In genomic region chr10:79048639-79049550, GRCh38 we compare ENCODE assay signal across 11 cellular contexts. TPM values are rescaled to one million over a fixed set of nuclear protein-coding genes. Genes with fewer than 3 reads are reported as not detected.
DNase-seq lines count a peak whose midpoint lies in the region; ATAC-seq and TF ChIP-seq lines count a peak whose summit lies in the region.
"Had no signal": no experiment of that assay in that cellular context is flagged by ENCODE, and none has a peak within 500 bp of the region (broad histone marks: within the 10 kb centered on the region; RNA-seq: fewer than 3 reads in every experiment).

No MANE protein-coding gene starts in this region.

- no peaks in the 10 kb centered on the region for H3K27me3 ChIP-seq in mucosa of rectum (ENCODE audit: control insufficient read depth in 2 of 2, insufficient read depth in 2 of 2, low read length in 2 of 2)
- H3K27me3 ChIP-seq in upper lobe of left lung, result no peaks in the 10 kb centered on the region
- 0 out of 2 replicates have a peak, but pooled peaks cover 6% of the 10 kb centered on the region for H3K27me3 ChIP-seq in SJCRH30

- peaks cover 2% of the 10 kb centered on the region for H3K36me3 Mint-ChIP-seq in activated naive CD4-positive, alpha-beta T cell treated with anti-CD3 and anti-CD28 coated beads, Interleukin-2, amount 10 ng/mL, durations not matched to agents 7 days and 5 days
- peaks cover 2% of the 10 kb centered on the region for H3K36me3 Mint-ChIP-seq in activated naive CD8-positive, alpha-beta T cell treated with anti-CD3 and anti-CD28 coated beads, Interleukin-2, amount 10 ng/mL, durations not matched to agents 7 days and 5 days
- H3K36me3 Mint-ChIP-seq: IgD-negative memory B cell had no signal

- no peak for TF ChIP-seq EP300 in upper lobe of left lung (IDR thresholded peaks at IDR 0.05)

- peak overlapping the region; percentile 95 for H3K27ac Mint-ChIP-seq in activated naive CD4-positive, alpha-beta T cell treated with anti-CD3 and anti-CD28 coated beads, Interleukin-2, amount 10 ng/mL, durations not matched to agents 7 days and 5 days
- peak overlapping the region; percentile 99 for H3K27ac Mint-ChIP-seq in activated naive CD8-positive, alpha-beta T cell treated with anti-CD3 and anti-CD28 coated beads, Interleukin-2, amount 10 ng/mL, durations not matched to agents 7 days and 5 days

- H3K27me3 Mint-ChIP-seq in activated naive CD4-positive, alpha-beta T cell treated with anti-CD3 and anti-CD28 coated beads, Interleukin-2, amount 10 ng/mL, durations not matched to agents 7 days and 5 days, result peaks cover 11% of the 10 kb centered on the region
- H3K27me3 Mint-ChIP-seq in activated naive CD8-positive, alpha-beta T cell treated with anti-CD3 and anti-CD28 coated beads, Interleukin-2, amount 10 ng/mL, durations not matched to agents 7 days and 5 days, result no peaks in the 10 kb centered on the region

- DNase-seq in activated naive CD4-positive, alpha-beta T cell treated with anti-CD3 and anti-CD28 coated beads, Interleukin-2, amount 10 ng/mL, durations not matched to agents 7 days and 5 days, result no peak
- DNase-seq in activated naive CD4-positive, alpha-beta T cell (lab: John Stamatoyannopoulos, UW), result no peak
- DNase-seq in activated naive CD8-positive, alpha-beta T cell treated with anti-CD3 and anti-CD28 coated beads, Interleukin-2, amount 10 ng/mL, durations not matched to agents 7 days and 5 days, result peak; percentile 31
- DNase-seq in upper lobe of left lung, result peak in 1 of 2 donors; percentile 20
- DNase-seq in SJCRH30, result no peak
- DNase-seq: hippocampal formation, NCI-H2029 had no signal

- ATAC-seq in activated naive CD8-positive, alpha-beta T cell treated with anti-CD3 and anti-CD28 coated beads, Interleukin-2, amount 10 ng/mL, durations not matched to agents 7 days and 5 days (ENCODE audit: low read depth), result no peak
- ATAC-seq in upper lobe of left lung (ENCODE audit: low FRiP score in 2 of 2) (no peak), GM18867 (IDR thresholded peaks at IDR 0.05; ENCODE audit: unreplicated experiment) (no peak), HG03095 (IDR thresholded peaks at IDR 0.05; ENCODE audit: unreplicated experiment) (no peak)

- H3K4me3 Mint-ChIP-seq in activated naive CD4-positive, alpha-beta T cell treated with anti-CD3 and anti-CD28 coated beads, Interleukin-2, amount 10 ng/mL, durations not matched to agents 7 days and 5 days, result peak overlapping the region; percentile 73
- peak overlapping the region; percentile 88 for H3K4me3 Mint-ChIP-seq in activated naive CD8-positive, alpha-beta T cell treated with anti-CD3 and anti-CD28 coated beads, Interleukin-2, amount 10 ng/mL, durations not matched to agents 7 days and 5 days

- H3K9ac ChIP-seq in mucosa of rectum (ENCODE audit: low read depth in 1 of 2, low read length in 2 of 2), result peak overlapping the region; percentile 44 to 50

- peaks cover 66% of the 10 kb centered on the region for H3K4me1 Mint-ChIP-seq in activated naive CD4-positive, alpha-beta T cell treated with anti-CD3 and anti-CD28 coated beads, Interleukin-2, amount 10 ng/mL, durations not matched to agents 7 days and 5 days
- peaks cover 21% of the 10 kb centered on the region for H3K4me1 Mint-ChIP-seq in activated naive CD8-positive, alpha-beta T cell treated with anti-CD3 and anti-CD28 coated beads, Interleukin-2, amount 10 ng/mL, durations not matched to agents 7 days and 5 days

- no peaks in the 10 kb centered on the region for H3K9me3 ChIP-seq in mucosa of rectum (ENCODE audit: control insufficient read depth in 2 of 2, low read length in 2 of 2)
- H3K9me3 ChIP-seq in upper lobe of left lung, result no peaks in the 10 kb centered on the region
- no peaks in the 10 kb centered on the region for H3K9me3 ChIP-seq in SJCRH30 (replicated peaks)

- CTCF ChIA-PET in activated naive CD4-positive, alpha-beta T cell treated with anti-CD3 and anti-CD28 coated beads, Interleukin-2, amount 10 ng/mL, durations not matched to agents 7 days and 5 days (lab: Charles Lee), result interaction anchor here (1.8 kb wide), 1 partner anchor 74 kb away, joined by 4 read pairs; no protein-coding TSS in a partner anchor

- H3K4me1 ChIP-seq in mucosa of rectum (ENCODE audit: control insufficient read depth in 2 of 2, insufficient read depth in 2 of 2, low read length in 2 of 2), result peaks cover 35 to 37% of the 10 kb centered on the region in 2 donors
- H3K4me1 ChIP-seq in upper lobe of left lung, result peaks cover 45 to 61% (median 49%) of the 10 kb centered on the region in 4 donors
- no peaks in the 10 kb centered on the region for H3K4me1 ChIP-seq in SJCRH30

- H3K4me3 ChIP-seq in mucosa of rectum (ENCODE audit: low read length in 2 of 2) (no peak overlapping the region), upper lobe of left lung (no peak overlapping the region), SJCRH30 (no peak overlapping the region)

- no peak for TF ChIP-seq POLR2A in upper lobe of left lung (IDR thresholded peaks at IDR 0.05)

- POLR2A ChIA-PET in activated naive CD8-positive, alpha-beta T cell treated with anti-CD3 and anti-CD28 coated beads, Interleukin-2, amount 10 ng/mL, durations not matched to agents 7 days and 5 days (lab: Charles Lee), result interaction anchor here (0.6 to 0.9 kb wide), 3 partner anchors 68 to 89 kb away, joined by 3 to 5 read pairs (median 3); no protein-coding TSS in a partner anchor

- TF ChIP-seq CTCF in upper lobe of left lung (IDR thresholded peaks at IDR 0.05), result no peak

- peak overlapping the region; percentile 9 to 63 for H3K27ac ChIP-seq in mucosa of rectum (ENCODE audit: low read depth in 2 of 2, low read length in 2 of 2)
- peak overlapping the region; percentile 69 to 86 (median 78) for H3K27ac ChIP-seq in upper lobe of left lung
- H3K27ac ChIP-seq in SJCRH30, result no peak overlapping the region

- WGBS in upper lobe of left lung, 2 donors, result 72 to 98% methylated on average over 4 to 13 of the region's 14 CpGs

- H3K36me3 ChIP-seq in mucosa of rectum (ENCODE audit: control insufficient read depth in 2 of 2, insufficient read depth in 2 of 2, low read length in 2 of 2) (no peaks in the 10 kb centered on the region), upper lobe of left lung (no peaks in the 10 kb centered on the region), SJCRH30 (no peaks in the 10 kb centered on the region)

- H3K9me3 Mint-ChIP-seq in activated naive CD4-positive, alpha-beta T cell treated with anti-CD3 and anti-CD28 coated beads, Interleukin-2, amount 10 ng/mL, durations not matched to agents 7 days and 5 days, result no peaks in the 10 kb centered on the region
- no peaks in the 10 kb centered on the region for H3K9me3 Mint-ChIP-seq in activated naive CD8-positive, alpha-beta T cell treated with anti-CD3 and anti-CD28 coated beads, Interleukin-2, amount 10 ng/mL, durations not matched to agents 7 days and 5 days
- H3K9me3 Mint-ChIP-seq: IgD-negative memory B cell had no signal

RNA-seq across cellular contexts. Expression of gene ZMIZ1, which starts 19.9 kb away (rescaled TPM):
- 10 to 100 TPM; 28.8 to 29.3 TPM for total RNA-seq in activated naive CD8-positive, alpha-beta T cell treated with anti-CD3 and anti-CD28 coated beads, Interleukin-2, amount 10 ng/mL, durations not matched to agents 7 days and 5 days
- total RNA-seq in upper lobe of left lung, result 10 to 100 TPM; 51.0 to 99.2 (median 91.8) TPM
- total RNA-seq in SJCRH30 (2014; rRNA removed; shearing (Covaris generic)), result 11.5 and 13.6 TPM in 2 replicates
